In the genomic region with DNA sequence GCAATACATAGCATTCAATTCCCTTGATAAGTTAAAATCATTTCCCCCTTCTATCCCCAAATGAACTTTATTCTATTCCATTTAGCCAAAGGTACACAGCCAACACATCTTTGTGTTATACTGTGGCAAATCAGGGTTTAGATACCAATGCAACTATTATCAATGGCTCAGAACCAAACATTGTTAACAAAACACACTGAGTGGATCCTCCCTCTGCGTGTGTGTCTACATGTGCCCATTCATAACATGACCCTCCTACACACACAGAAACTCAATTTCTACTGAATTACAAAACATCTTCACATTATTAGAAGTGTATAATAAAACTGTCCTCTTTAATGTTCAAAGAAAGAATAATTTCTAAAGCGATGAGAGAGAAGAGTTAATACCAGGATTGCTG, we compare ENCODE assay signal across 8 cellular contexts. TPM values are rescaled to one million over a fixed set of nuclear protein-coding genes. Genes with fewer than 3 reads are reported as not detected.
A peak's percentile ranks its signal among the peaks of the same experiment; 100 is the strongest.
DNase-seq lines count a peak whose midpoint lies in the region; ATAC-seq, FAIRE-seq and TF ChIP-seq lines count a peak whose summit lies in the region.

No MANE protein-coding gene starts in this region.

- DNase-seq in GM12892 (ENCODE audit: insufficient read length) (no peak), RWPE2 (ENCODE audit: low spot score) (no peak), fibroblast of lung (ENCODE audit: low read depth in 2 of 2) (no peak), gastrocnemius medialis (no peak), left lung (no peak), anterior cingulate cortex (lab: John Stamatoyannopoulos, UW) (no peak)

- peaks cover 17% of the 10 kb centered on the region for H3K4me1 ChIP-seq in RWPE2 (ENCODE audit: insufficient read depth, poor library complexity, severe bottlenecking)
- peaks cover 2% of the 10 kb centered on the region for H3K4me1 ChIP-seq in fibroblast of lung (ENCODE audit: control insufficient read depth, extremely low read depth, insufficient read depth, low read length)
- H3K4me1 ChIP-seq in gastrocnemius medialis = peaks cover 21 to 30% of the 10 kb centered on the region in 2 donors
- H3K4me1 ChIP-seq in left lung = peaks cover 8 to 27% of the 10 kb centered on the region in 2 donors

- TF ChIP-seq POLR2A in GM12892 (IDR thresholded peaks at IDR 0.05; ENCODE audit: low read depth, low read length) (no peak), gastrocnemius medialis (IDR thresholded peaks at IDR 0.05) (no peak)

- TF ChIP-seq CTCF in RWPE2 (IDR thresholded peaks at IDR 0.05; ENCODE audit: poor library complexity, severe bottlenecking) (no peak), fibroblast of lung (conservative IDR thresholded peaks at IDR 0.05 in 1 of 2, IDR thresholded peaks at IDR 0.05 in 1 of 2; ENCODE audit: low read depth in 1 of 2, low read length in 2 of 2) (no peak), gastrocnemius medialis (IDR thresholded peaks at IDR 0.05 in 4 of 5, conservative IDR thresholded peaks at IDR 0.05 in 1 of 5) (no peak), left lung (IDR thresholded peaks at IDR 0.05) (no peak)

- H2AFZ ChIP-seq in fibroblast of lung (ENCODE audit: low read length) = no peak overlapping the region

- peak; percentile 83 for FAIRE-seq in GM12892 (lab: Jason Lieb, UNC)

- in situ Hi-C loops in gastrocnemius medialis (cut with MboI; ENCODE audit: low sequenced_read_pairs in 4 of 4) = no loop called here

- no peak for ATAC-seq in RWPE2 (ENCODE audit: low read depth)
- ATAC-seq in gastrocnemius medialis = no peak
- no peak for ATAC-seq in left lung
- no peak for ATAC-seq in HG03039 (IDR thresholded peaks at IDR 0.05; ENCODE audit: unreplicated experiment)
- ATAC-seq in HG03095 (IDR thresholded peaks at IDR 0.05; ENCODE audit: unreplicated experiment) = no peak

- H3K27ac ChIP-seq in RWPE2 (ENCODE audit: poor library complexity, severe bottlenecking) (peak overlapping the region; percentile 55), fibroblast of lung (ENCODE audit: insufficient read depth, low read length) (no peak overlapping the region), gastrocnemius medialis (peak overlapping the region; percentile 88 to 94 (median 91)), left lung (peak overlapping the region in 1 of 2 donors; percentile 87)

- H3K4me3 ChIP-seq in RWPE2 (ENCODE audit: severe bottlenecking) (peak overlapping the region; percentile 90), fibroblast of lung (replicated peaks in 1 of 4; ENCODE audit: control extremely low read depth in 1 of 4, insufficient read depth in 1 of 4, low read depth in 3 of 4, low read length in 4 of 4) (peak overlapping the region; percentile 53 to 84 (median 68)), gastrocnemius medialis (peak overlapping the region; percentile 88 to 100 (median 90)), left lung (peak overlapping the region in 1 of 2 donors; percentile 97)

- H3K79me2 ChIP-seq in fibroblast of lung (ENCODE audit: control insufficient read depth, insufficient read depth, low read length) = peaks cover 11% of the 10 kb centered on the region

- H3K4me2 ChIP-seq in fibroblast of lung (ENCODE audit: extremely low read depth, insufficient read depth, low read length) = peak overlapping the region; percentile 80

- peaks cover 5% of the 10 kb centered on the region for H3K36me3 ChIP-seq in RWPE2 (ENCODE audit: low read depth)
- H3K36me3 ChIP-seq in fibroblast of lung (ENCODE audit: control insufficient read depth, insufficient read depth, low read length) = no peaks in the 10 kb centered on the region
- H3K36me3 ChIP-seq in gastrocnemius medialis = no peaks in the 10 kb centered on the region
- no peaks in the 10 kb centered on the region for H3K36me3 ChIP-seq in left lung

- no peak overlapping the region for H3K9ac ChIP-seq in fibroblast of lung (ENCODE audit: insufficient read depth, low read length)

- H3K27me3 ChIP-seq in RWPE2 (ENCODE audit: insufficient read depth, poor library complexity, severe bottlenecking) (no peaks in the 10 kb centered on the region), fibroblast of lung (ENCODE audit: control insufficient read depth, insufficient read depth, low read length) (no peaks in the 10 kb centered on the region), gastrocnemius medialis (no peaks in the 10 kb centered on the region), left lung (no peaks in the 10 kb centered on the region)

- H3K9me3 ChIP-seq in RWPE2 (ENCODE audit: severe bottlenecking) (no peaks in the 10 kb centered on the region), fibroblast of lung (ENCODE audit: control insufficient read depth, insufficient read depth, low read depth, low read length) (no peaks in the 10 kb centered on the region), gastrocnemius medialis (no peaks in the 10 kb centered on the region), left lung (no peaks in the 10 kb centered on the region)

- H4K20me1 ChIP-seq in fibroblast of lung (ENCODE audit: control insufficient read depth, extremely low read depth, insufficient read depth, low read length) = no peaks in the 10 kb centered on the region

- intact Hi-C loops in gastrocnemius medialis (cut with DNase I; ENCODE audit: low total_unique reads) = no loop called here
- intact Hi-C loops in left lung (cut with DNase I) = no loop called here

RNA-seq across cellular contexts. Expression of gene TTBK2, which starts 1.3 kb away (rescaled TPM):
- 2.8 TPM for polyA plus RNA-seq in GM12892 (2012; ENCODE audit: missing spikeins)
- total RNA-seq in fibroblast of lung (10.8 and 16.2 TPM in 2 replicates), gastrocnemius medialis (10 to 100 TPM in 3 of 4 donors, 1 to 10 TPM in 1; 8.8 to 20.3 (median 16.2) TPM), left lung (10 to 100 TPM; 13.0 to 15.4 TPM)
- polyA plus RNA-seq in fibroblast of lung = 4.3 and 5.6 TPM in 2 replicates
- polyA plus RNA-seq in fibroblast of lung (2012) = 2.7 and 3.2 TPM in 2 replicates
- 1.7 and 5.3 TPM in 2 replicates for polyA minus RNA-seq in fibroblast of lung (ENCODE audit: low replicate concordance)
